Comparison of ENCODE assay signal across 17 cellular contexts in the genomic region with DNA sequence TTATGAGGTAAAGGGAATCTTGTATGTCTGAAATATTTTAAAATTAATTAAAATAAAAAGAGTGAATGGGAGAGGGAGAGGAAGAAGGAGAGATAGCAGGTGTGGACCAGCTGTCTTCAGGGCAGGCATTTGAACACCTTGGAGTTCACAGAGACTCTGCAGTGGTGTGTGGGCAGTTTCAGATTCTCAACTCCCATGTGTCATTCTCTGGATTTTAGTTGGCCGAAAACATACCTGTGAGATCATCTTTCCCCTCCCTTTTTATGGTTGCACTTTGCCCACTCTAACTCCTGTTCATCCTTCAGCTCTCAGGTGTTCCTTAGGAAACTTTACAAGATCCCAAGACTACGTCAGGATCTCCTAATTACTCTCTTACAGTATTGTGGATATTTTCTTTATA.
DNase-seq lines count a peak whose midpoint lies in the region; ATAC-seq and TF ChIP-seq lines count a peak whose summit lies in the region.
"Had no signal": no experiment of that assay in that cellular context is flagged by ENCODE, and none has a peak within 500 bp of the region (broad histone marks: within the 10 kb centered on the region; RNA-seq: fewer than 3 reads in every experiment).

No MANE protein-coding gene starts in this region.

- no peaks in the 10 kb centered on the region for H3K9me3 ChIP-seq in trophoblast cell (ENCODE audit: insufficient read depth, low read depth, low read length)

- no peaks in the 10 kb centered on the region for H3K79me1 ChIP-seq in trophoblast cell (ENCODE audit: low read length)

- H4K12ac ChIP-seq in trophoblast cell (ENCODE audit: low read depth, low read length) = no peak overlapping the region

- TF ChIP-seq CTCF in GM23338 (conservative IDR thresholded peaks at IDR 0.05; ENCODE audit: low read depth in 2 of 2) = no peak

- H2BK12ac ChIP-seq in trophoblast cell (ENCODE audit: low read length) = no peak overlapping the region

- no peak overlapping the region for H3K14ac ChIP-seq in trophoblast cell (ENCODE audit: low read length)

- no peak overlapping the region for H4K8ac ChIP-seq in trophoblast cell (ENCODE audit: low read depth, low read length)

- H2BK120ac ChIP-seq in trophoblast cell (ENCODE audit: insufficient read depth, low read length, poor library complexity) = no peak overlapping the region

- H3K9me2 ChIP-seq in GM23338 (ENCODE audit: insufficient read depth) = no peaks in the 10 kb centered on the region

- peak; percentile 88 for ATAC-seq in activated CD4-positive, alpha-beta T cell treated with anti-CD3 and anti-CD28 coated beads for 36 hours
- ATAC-seq in GM23338 = no peak

- H3K27ac ChIP-seq in trophoblast cell (ENCODE audit: low read depth, low read length) (no peak overlapping the region), GM23338 (ENCODE audit: low read depth) (no peak overlapping the region)
- H3K27ac ChIP-seq: C4-2B had no signal

- H3K27ac Mint-ChIP-seq in activated CD4-positive, alpha-beta T cell treated with anti-CD3 and anti-CD28 coated beads for 36 hours = no peak overlapping the region
- no peak overlapping the region for H3K27ac Mint-ChIP-seq in activated CD4-positive, alpha-beta T cell treated with anti-CD3 and anti-CD28 coated beads, Interleukin-2, amount 10 ng/mL, durations not matched to agents 7 days and 5 days
- H3K27ac Mint-ChIP-seq in GM23338 = no peak overlapping the region
- H3K27ac Mint-ChIP-seq: stimulated activated naive CD8-positive, alpha-beta T cell treated with anti-CD3 and anti-CD28 coated beads, Interleukin-15, Interleukin-2, amounts not matched to agents 100 ng/mL and 50 ng/mL, for 24 hours had no signal

- H3K9me3 Mint-ChIP-seq in activated CD4-positive, alpha-beta T cell treated with anti-CD3 and anti-CD28 coated beads for 36 hours (ENCODE audit: low read depth) = no peaks in the 10 kb centered on the region
- no peaks in the 10 kb centered on the region for H3K9me3 Mint-ChIP-seq in activated CD4-positive, alpha-beta T cell treated with anti-CD3 and anti-CD28 coated beads, Interleukin-2, amount 10 ng/mL, durations not matched to agents 7 days and 5 days
- no peaks in the 10 kb centered on the region for H3K9me3 Mint-ChIP-seq in GM23338
- H3K9me3 Mint-ChIP-seq: stimulated activated naive CD8-positive, alpha-beta T cell treated with anti-CD3 and anti-CD28 coated beads, Interleukin-15, Interleukin-2, amounts not matched to agents 100 ng/mL and 50 ng/mL, for 24 hours had no signal

- peaks cover 2 to 6% of the 10 kb centered on the region in 2 experiments for H3K4me1 ChIP-seq in trophoblast cell (ENCODE audit: control insufficient read depth in 1 of 2, insufficient read depth in 2 of 2, low read length in 2 of 2)
- peaks cover 22% of the 10 kb centered on the region for H3K4me1 ChIP-seq in GM23338 (ENCODE audit: insufficient read depth)

- CTCF ChIA-PET in activated CD4-positive, alpha-beta T cell treated with anti-CD3 and anti-CD28 coated beads for 36 hours (lab: Charles Lee) = interaction anchor here (0.6 to 13.0 kb wide), 4 partner anchors 19 to 508 kb away, joined by 3 to 95 read pairs (median 4); no protein-coding TSS in a partner anchor
- CTCF ChIA-PET in activated CD4-positive, alpha-beta T cell treated with anti-CD3 and anti-CD28 coated beads, Interleukin-2, amount 10 ng/mL, durations not matched to agents 7 days and 5 days (lab: Charles Lee) = no interaction called here

- intact Hi-C loops in activated CD4-positive, alpha-beta T cell treated with anti-CD3 and anti-CD28 coated beads for 36 hours (cut with DNase I, micrococcal nuclease) = loop anchor here (1.0 to 10.0 kb wide), 4 partner anchors 17 to 534 kb away; partner anchors contain the start of genes ERC1 (in 1 of the 2) and RAD52 (in 1 of the 2)

- H3K79me2 ChIP-seq in trophoblast cell (ENCODE audit: control insufficient read depth, insufficient read depth, low read length, poor library complexity) (no peaks in the 10 kb centered on the region), GM23338 (replicated peaks; ENCODE audit: insufficient read depth) (peaks cover 60% of the 10 kb centered on the region)

- H3K4me2 ChIP-seq in trophoblast cell (ENCODE audit: low read length) (no peak overlapping the region), GM23338 (no peak overlapping the region)

- no peaks in the 10 kb centered on the region for H3K27me3 ChIP-seq in trophoblast cell (ENCODE audit: insufficient read depth, low read length)
- no peaks in the 10 kb centered on the region for H3K27me3 ChIP-seq in GM23338 (ENCODE audit: insufficient read depth)

- POLR2A ChIA-PET in activated CD4-positive, alpha-beta T cell treated with anti-CD3 and anti-CD28 coated beads for 36 hours (lab: Charles Lee) = no interaction called here
- POLR2A ChIA-PET in activated CD4-positive, alpha-beta T cell treated with anti-CD3 and anti-CD28 coated beads, Interleukin-2, amount 10 ng/mL, durations not matched to agents 7 days and 5 days (lab: Charles Lee) = no interaction called here

- H3K36me3 ChIP-seq in trophoblast cell (ENCODE audit: control insufficient read depth in 1 of 2, insufficient read depth in 2 of 2, low read length in 2 of 2) (no peaks in the 10 kb centered on the region), GM23338 (ENCODE audit: insufficient read depth) (no peaks in the 10 kb centered on the region)

- H3K4me1 Mint-ChIP-seq in activated CD4-positive, alpha-beta T cell treated with anti-CD3 and anti-CD28 coated beads for 36 hours = peaks cover 62% of the 10 kb centered on the region
- H3K4me1 Mint-ChIP-seq in activated CD4-positive, alpha-beta T cell treated with anti-CD3 and anti-CD28 coated beads, Interleukin-2, amount 10 ng/mL, durations not matched to agents 7 days and 5 days = peaks cover 26% of the 10 kb centered on the region
- H3K4me1 Mint-ChIP-seq in GM23338 = peaks cover 31% of the 10 kb centered on the region

- DNase-seq in activated CD4-positive, alpha-beta T cell treated with anti-CD3 and anti-CD28 coated beads for 36 hours = peak; percentile 67
- no peak for DNase-seq in activated CD4-positive, alpha-beta T cell treated with anti-CD3 and anti-CD28 coated beads, Interleukin-2, amount 10 ng/mL, durations not matched to agents 7 days and 5 days
- DNase-seq in GM19240 (ENCODE audit: insufficient read length, low spot score) = peak; percentile 17
- peak; percentile 62 for DNase-seq in LoVo (ENCODE audit: low spot score)
- no peak for DNase-seq in trophoblast cell
- no peak for DNase-seq in GM23338 (ENCODE audit: low spot score)
- DNase-seq in iPS-NIHi7 (ENCODE audit: extremely low spot score) = no peak
- no peak for DNase-seq in NCI-H446 (lab: John Stamatoyannopoulos, UW)
- DNase-seq: 8988T; activated effector memory CD4-positive, alpha-beta T cell treated with anti-CD3 and anti-CD28 coated beads, Interleukin-2, amount 50 U/mL, for 16 hours; DND-41; midbrain; NCI-H774; retina; T-helper 1 cell had no signal

- no peak overlapping the region for H3K23ac ChIP-seq in trophoblast cell (ENCODE audit: low read length)

- WGBS in trophoblast cell (ENCODE audit: extremely low coverage, insufficient coverage, insufficient read length) = no CpG with 5 or more reads among the region's 2 CpGs

- H3K27me3 Mint-ChIP-seq in activated CD4-positive, alpha-beta T cell treated with anti-CD3 and anti-CD28 coated beads for 36 hours = peaks cover 2% of the 10 kb centered on the region
- H3K27me3 Mint-ChIP-seq in activated CD4-positive, alpha-beta T cell treated with anti-CD3 and anti-CD28 coated beads, Interleukin-2, amount 10 ng/mL, durations not matched to agents 7 days and 5 days = no peaks in the 10 kb centered on the region
- H3K27me3 Mint-ChIP-seq in GM23338 (ENCODE audit: insufficient read depth, low read depth, poor library complexity) = no peaks in the 10 kb centered on the region
- H3K27me3 Mint-ChIP-seq: stimulated activated naive CD8-positive, alpha-beta T cell treated with anti-CD3 and anti-CD28 coated beads, Interleukin-15, Interleukin-2, amounts not matched to agents 100 ng/mL and 50 ng/mL, for 24 hours had no signal

- H4K20me1 ChIP-seq in GM23338 (replicated peaks; ENCODE audit: insufficient read depth) = peaks cover 9% of the 10 kb centered on the region; the same call in 1 of the 2 replicates

- H2BK5ac ChIP-seq in trophoblast cell (ENCODE audit: low read depth, low read length, poor library complexity) = no peak overlapping the region

- no peak overlapping the region for H2AK5ac ChIP-seq in trophoblast cell (ENCODE audit: low read length)

- no peak overlapping the region for H2AFZ ChIP-seq in trophoblast cell (ENCODE audit: insufficient read depth, low read length, poor library complexity)
- no peak overlapping the region for H2AFZ ChIP-seq in GM23338

- H3K4ac ChIP-seq in trophoblast cell (ENCODE audit: low read depth, low read length) = no peak overlapping the region

- H4K91ac ChIP-seq in trophoblast cell (ENCODE audit: low read depth, low read length) = no peak overlapping the region

- H3K4me3 Mint-ChIP-seq in activated CD4-positive, alpha-beta T cell treated with anti-CD3 and anti-CD28 coated beads for 36 hours = no peak overlapping the region
- no peak overlapping the region for H3K4me3 Mint-ChIP-seq in activated CD4-positive, alpha-beta T cell treated with anti-CD3 and anti-CD28 coated beads, Interleukin-2, amount 10 ng/mL, durations not matched to agents 7 days and 5 days
- no peak overlapping the region for H3K4me3 Mint-ChIP-seq in GM23338
- H3K4me3 Mint-ChIP-seq: stimulated activated naive CD8-positive, alpha-beta T cell treated with anti-CD3 and anti-CD28 coated beads, Interleukin-15, Interleukin-2, amounts not matched to agents 100 ng/mL and 50 ng/mL, for 24 hours had no signal

- no peak overlapping the region for H3K18ac ChIP-seq in trophoblast cell (ENCODE audit: low read length)

- H3K9ac ChIP-seq in trophoblast cell (ENCODE audit: low read length) = peak overlapping the region; percentile 7

- H3K4me3 ChIP-seq in trophoblast cell (ENCODE audit: low read depth, low read length) (no peak overlapping the region), GM23338 (no peak overlapping the region)

- peaks cover 2% of the 10 kb centered on the region for H3K36me3 Mint-ChIP-seq in activated CD4-positive, alpha-beta T cell treated with anti-CD3 and anti-CD28 coated beads for 36 hours (ENCODE audit: low read depth)
- H3K36me3 Mint-ChIP-seq in activated CD4-positive, alpha-beta T cell treated with anti-CD3 and anti-CD28 coated beads, Interleukin-2, amount 10 ng/mL, durations not matched to agents 7 days and 5 days (ENCODE audit: low read depth) = peaks cover 3% of the 10 kb centered on the region
- no peaks in the 10 kb centered on the region for H3K36me3 Mint-ChIP-seq in GM23338 (ENCODE audit: low read depth)

- no peaks in the 10 kb centered on the region for H3F3A ChIP-seq in GM23338 (replicated peaks; ENCODE audit: low read depth)

TF ChIP-seq in GM23338, 12 proteins besides CTCF, POLR2A, EP300 and RAD21 (continues in another document):
- TF ChIP-seq ZNF331 (CRISPR knock-in tag; IDR thresholded peaks at IDR 0.05; ENCODE audit: low read depth) (no peak), EZH2 (IDR thresholded peaks at IDR 0.05; ENCODE audit: low read depth, unreplicated experiment) (no peak), JUNB (IDR thresholded peaks at IDR 0.05; ENCODE audit: unreplicated experiment) (no peak)

Comparison
In these comparisons a context has a peak if more than half of its experiments do, and no peak if none do; other contexts are left out.
1. DNase-seq: peak in activated CD4-positive, alpha-beta T cell treated with anti-CD3 and anti-CD28 coated beads for 36 hours (single experiment), GM19240 (single experiment) and LoVo (single experiment); none in activated CD4-positive, alpha-beta T cell treated with anti-CD3 and anti-CD28 coated beads, Interleukin-2, amount 10 ng/mL, durations not matched to agents 7 days and 5 days (single experiment), trophoblast cell (0 of 2), GM23338 (single experiment), iPS-NIHi7 (single experiment) and NCI-H446 (0 of 2).